Comparison of ENCODE assay signal across 11 cellular contexts in genomic region chr6:53524455-53524815, GRCh38. TPM values are rescaled to one million over a fixed set of nuclear protein-coding genes. Genes with fewer than 3 reads are reported as not detected.
DNase-seq lines count a peak whose midpoint lies in the region; ATAC-seq and TF ChIP-seq lines count a peak whose summit lies in the region.
"Had no signal": no experiment of that assay in that cellular context is flagged by ENCODE, and none has a peak within 500 bp of the region (broad histone marks: within the 10 kb centered on the region; RNA-seq: fewer than 3 reads in every experiment).

No MANE protein-coding gene starts in this region.

- peak; percentile 23 for DNase-seq in LoVo (ENCODE audit: low spot score)
- DNase-seq in dermis blood vessel endothelial cell: peak; percentile 38
- no peak for DNase-seq in sciatic nerve (ENCODE audit: low spot score)
- no peak for DNase-seq in effector CD4-positive, alpha-beta T cell
- DNase-seq in WERI-Rb-1: no peak
- DNase-seq: activated CD8-positive, alpha-beta memory T cell treated with anti-CD3 and anti-CD28 coated beads, Interleukin-2, amount 50 U/mL, for 48 hours; NCI-H510A treated with DMSO at 0.1 percent for 48 hours; occipital lobe had no signal

- peak overlapping the region; percentile 63 for H2AFZ ChIP-seq in ACC112 (ENCODE audit: low read length, unreplicated experiment)

- no peaks in the 10 kb centered on the region for H3K9me3 ChIP-seq in mesodermal cell (ENCODE audit: control insufficient read depth, low read length)
- no peaks in the 10 kb centered on the region for H3K9me3 ChIP-seq in WERI-Rb-1 (ENCODE audit: severe bottlenecking)

- H3K27ac ChIP-seq in ACC112 (ENCODE audit: low read depth, low read length) (no peak overlapping the region; the same call in 1 of the 2 replicates), mesodermal cell (ENCODE audit: low read depth, low read length, severe bottlenecking) (peak overlapping the region; percentile 36), WERI-Rb-1 (no peak overlapping the region)

- 50 to 56% methylated on average over 1 of the region's 1 CpG for WGBS in mesodermal cell (ENCODE audit: insufficient coverage in 2 of 2), 2 experiments

- TF ChIP-seq POLR2A in GM18505 (IDR thresholded peaks at IDR 0.05; ENCODE audit: borderline replicate concordance, extremely low read depth, insufficient read depth, insufficient read length): no peak

- H3K4me3 ChIP-seq in ACC112 (ENCODE audit: low read depth, low read length) (peak overlapping the region; percentile 13; the same call in 1 of the 2 replicates), mesodermal cell (ENCODE audit: extremely low read depth, insufficient read depth, low read length, poor library complexity, severe bottlenecking) (no peak overlapping the region), WERI-Rb-1 (ENCODE audit: low read depth, low read length) (no peak overlapping the region)

- peaks cover 8% of the 10 kb centered on the region for H3K79me2 ChIP-seq in ACC112 (ENCODE audit: control insufficient read depth, insufficient read depth, low read length, unreplicated experiment)

- H3K27me3 ChIP-seq in ACC112 (ENCODE audit: insufficient read depth, low read length) (no peaks in the 10 kb centered on the region), WERI-Rb-1 (ENCODE audit: insufficient read depth, low read depth, severe bottlenecking) (no peaks in the 10 kb centered on the region)

- peaks cover 20% of the 10 kb centered on the region for H3K4me1 ChIP-seq in ACC112 (ENCODE audit: control insufficient read depth, insufficient read depth, low read length, unreplicated experiment)
- peaks cover 54% of the 10 kb centered on the region for H3K4me1 ChIP-seq in mesodermal cell (ENCODE audit: control insufficient read depth, insufficient read depth, low read length, poor library complexity, severe bottlenecking)

- no peak for TF ChIP-seq CTCF in WERI-Rb-1 (IDR thresholded peaks at IDR 0.05; ENCODE audit: low read depth, low read length)

- ATAC-seq in sciatic nerve (no peak), GM18505 (IDR thresholded peaks at IDR 0.05; ENCODE audit: unreplicated experiment) (no peak)

- H3K36me3 ChIP-seq in ACC112 (ENCODE audit: insufficient read depth, low read length) (no peaks in the 10 kb centered on the region), mesodermal cell (ENCODE audit: control insufficient read depth, insufficient read depth, low read length) (peaks cover 11% of the 10 kb centered on the region), WERI-Rb-1 (peaks cover 13% of the 10 kb centered on the region)

- intact Hi-C loops in sciatic nerve (cut with DNase I): no loop called here

RNA-seq across cellular contexts. Expression of gene GCLC, which starts 20.5 kb away (rescaled TPM):
- 30.1 and 33.4 TPM in 2 replicates for total RNA-seq in dermis blood vessel endothelial cell
- polyA plus RNA-seq in mesodermal cell (2013, experiment 1 of 2): 11.2 TPM
- polyA plus RNA-seq in mesodermal cell (2013, experiment 2 of 2): 10.6 TPM
- total RNA-seq in sciatic nerve: 34.9 TPM

Comparison
In these comparisons a context has a peak if more than half of its experiments do, and no peak if none do; other contexts are left out.
1. DNase-seq: peak in LoVo (single experiment) and dermis blood vessel endothelial cell (single experiment); none in sciatic nerve (single experiment), effector CD4-positive, alpha-beta T cell (single experiment) and WERI-Rb-1 (single experiment).